Comparison of ENCODE assay signal across 30 cellular contexts in the genomic region with DNA sequence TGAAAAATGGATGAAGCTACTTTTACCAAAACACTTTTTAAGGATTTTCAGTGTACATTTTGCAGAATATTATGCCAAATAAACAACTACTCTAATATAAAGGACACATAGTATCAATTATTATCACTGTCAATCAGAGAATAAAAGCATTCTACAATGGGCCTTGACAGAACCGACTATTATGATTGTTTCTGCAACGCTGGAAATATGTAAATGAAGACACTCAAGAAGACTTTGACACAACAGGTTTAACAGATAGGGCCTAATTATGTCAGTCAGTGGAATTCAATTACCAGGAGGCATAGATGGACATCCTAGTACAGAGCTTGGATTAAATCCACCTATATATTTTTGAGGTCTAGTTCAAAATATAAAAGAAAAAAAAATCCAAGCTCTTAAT. TPM values are rescaled to one million over a fixed set of nuclear protein-coding genes. Genes with fewer than 3 reads are reported as not detected.
"Had no signal": no experiment of that assay in that cellular context is flagged by ENCODE, and none has a peak within 500 bp of the region (broad histone marks: within the 10 kb centered on the region; RNA-seq: fewer than 3 reads in every experiment).

No MANE protein-coding gene starts in this region.

- H3K4me1 Mint-ChIP-seq: naive thymus-derived CD8-positive, alpha-beta T cell; stimulated activated effector memory CD8-positive, alpha-beta T cell treated with anti-CD3 and anti-CD28 coated beads, Interleukin-12 subunit alpha, Interleukin-12 subunit beta, amount 100 ng/mL, for 72 hours; stimulated activated naive B cell treated with anti-CD40 and anti-IgM and Interleukin-4, amounts not matched to agents 10 μg/mL and 1 μg/mL and 100 μg/mL, for 72 hours had no signal

- FAIRE-seq: urothelium cell line had no signal

- H3K36me3 Mint-ChIP-seq: naive thymus-derived CD8-positive, alpha-beta T cell; natural killer cell treated with Interleukin-12 subunit alpha and Interleukin-12 subunit beta and Interleukin-15 and Interleukin-18, amount 100 ng/mL, for 72 hours; stimulated activated effector memory CD8-positive, alpha-beta T cell treated with anti-CD3 and anti-CD28 coated beads, Interleukin-12 subunit alpha, Interleukin-12 subunit beta, amount 100 ng/mL, for 72 hours; stimulated activated naive B cell treated with anti-CD40 and anti-IgM and Interleukin-4, amounts not matched to agents 10 μg/mL and 1 μg/mL and 100 μg/mL, for 72 hours had no signal

- H3K9me3 Mint-ChIP-seq: natural killer cell treated with Interleukin-12 subunit alpha and Interleukin-12 subunit beta and Interleukin-15 and Interleukin-18, amount 100 ng/mL, for 72 hours; nephron progenitor cell; stimulated activated naive B cell treated with anti-CD40 and anti-IgM and Interleukin-4, amounts not matched to agents 10 μg/mL and 1 μg/mL and 100 μg/mL, for 72 hours; stimulated activated naive CD8-positive, alpha-beta T cell treated with anti-CD3 and anti-CD28 coated beads, Interleukin-15, Interleukin-2, amounts not matched to agents 100 ng/mL and 50 ng/mL, for 24 hours had no signal

- H3K9ac ChIP-seq: neural progenitor cell, parathyroid adenoma had no signal

- H3K4me3 ChIP-seq: neural progenitor cell, ovary, psoas muscle, right lobe of liver, sigmoid colon, stomach, thoracic aorta, thyroid gland, tibial nerve, upper lobe of left lung, vagina had no signal

- H3K27me3 Mint-ChIP-seq: naive thymus-derived CD8-positive, alpha-beta T cell; natural killer cell treated with Interleukin-12 subunit alpha and Interleukin-12 subunit beta and Interleukin-15 and Interleukin-18, amount 100 ng/mL, for 72 hours; progenitor cell of endocrine pancreas; stimulated activated naive B cell treated with anti-CD40 and anti-IgM and Interleukin-4, amounts not matched to agents 10 μg/mL and 1 μg/mL and 100 μg/mL, for 72 hours; stimulated activated naive CD8-positive, alpha-beta T cell treated with anti-CD3 and anti-CD28 coated beads, Interleukin-15, Interleukin-2, amounts not matched to agents 100 ng/mL and 50 ng/mL, for 24 hours had no signal

- H3K4me2 ChIP-seq: neural progenitor cell had no signal

- H2AFZ ChIP-seq: neural progenitor cell, parathyroid adenoma had no signal

- H3K27ac ChIP-seq: neural progenitor cell, ovary, parathyroid adenoma, psoas muscle, right lobe of liver, sigmoid colon, stomach, thoracic aorta, thyroid gland, tibial nerve, upper lobe of left lung, vagina had no signal

- DNase-seq: naive thymus-derived CD8-positive, alpha-beta T cell; nephron progenitor cell; occipital lobe; ovary; posterior cingulate gyrus; psoas muscle; right cardiac atrium; right lobe of liver; sigmoid colon; small intestine; stimulated activated CD4-positive, alpha-beta T cell treated with anti-CD3 and anti-CD28 coated beads, Interleukin-15, amount 100 ng/mL, for 24 hours; stimulated activated CD4-positive, alpha-beta T cell treated with anti-CD3 and anti-CD28 coated beads, Interleukin-2, amount 100 ng/mL, for 24 hours; stimulated activated CD4-positive, alpha-beta T cell treated with anti-CD3 and anti-CD28 coated beads, Interleukin-2, amount 100 ng/mL, for 48 hours; stimulated activated CD4-positive, alpha-beta T cell treated with anti-CD3 and anti-CD28 coated beads, Interleukin-4, amount 100 ng/mL, for 24 hours; stimulated activated naive B cell treated with anti-CD40 and anti-IgM and Interleukin-4, amounts not matched to agents 10 μg/mL and 1 μg/mL and 100 μg/mL, for 72 hours; stimulated activated naive CD4-positive, alpha-beta T cell treated with Interleukin-2 at 50 U/mL for 16 hours; stomach; thyroid gland; trophoblast cell; upper lobe of left lung had no signal

- ATAC-seq: naive thymus-derived CD8-positive, alpha-beta T cell; natural killer cell treated with Interleukin-12 subunit alpha and Interleukin-12 subunit beta and Interleukin-15 and Interleukin-18, amount 100 ng/mL, for 72 hours; psoas muscle; right cardiac atrium; right lobe of liver; stimulated activated effector memory CD8-positive, alpha-beta T cell treated with anti-CD3 and anti-CD28 coated beads, Interleukin-12 subunit alpha, Interleukin-12 subunit beta, amount 100 ng/mL, for 72 hours; stimulated activated naive B cell treated with anti-CD40 and anti-IgM and Interleukin-4, amounts not matched to agents 10 μg/mL and 1 μg/mL and 100 μg/mL, for 72 hours had no signal

- H3K4me3 Mint-ChIP-seq: naive thymus-derived CD8-positive, alpha-beta T cell; natural killer cell treated with Interleukin-12 subunit alpha and Interleukin-12 subunit beta and Interleukin-15 and Interleukin-18, amount 100 ng/mL, for 72 hours; nephron progenitor cell; neural progenitor cell; stimulated activated effector memory CD8-positive, alpha-beta T cell treated with anti-CD3 and anti-CD28 coated beads, Interleukin-12 subunit alpha, Interleukin-12 subunit beta, amount 100 ng/mL, for 72 hours; stimulated activated naive B cell treated with anti-CD40 and anti-IgM and Interleukin-4, amounts not matched to agents 10 μg/mL and 1 μg/mL and 100 μg/mL, for 72 hours; stimulated activated naive CD8-positive, alpha-beta T cell treated with anti-CD3 and anti-CD28 coated beads, Interleukin-15, Interleukin-2, amounts not matched to agents 100 ng/mL and 50 ng/mL, for 24 hours had no signal

- H3K27me3 ChIP-seq: neural progenitor cell, ovary, right lobe of liver, sigmoid colon, stomach, thyroid gland, tibial nerve, upper lobe of left lung, vagina had no signal

- H3K79me2 ChIP-seq: parathyroid adenoma had no signal

- H3K4me1 ChIP-seq: parathyroid adenoma, psoas muscle, right lobe of liver, sigmoid colon, stomach, thyroid gland, tibial nerve, upper lobe of left lung, vagina had no signal

- H3K9me3 ChIP-seq: ovary, psoas muscle, right lobe of liver, sigmoid colon, stomach, thoracic aorta, thyroid gland, tibial nerve, upper lobe of left lung, vagina had no signal

- H3K27ac Mint-ChIP-seq: naive thymus-derived CD8-positive, alpha-beta T cell; natural killer cell treated with Interleukin-12 subunit alpha and Interleukin-12 subunit beta and Interleukin-15 and Interleukin-18, amount 100 ng/mL, for 72 hours; nephron progenitor cell; neural progenitor cell; progenitor cell of endocrine pancreas; stimulated activated effector memory CD8-positive, alpha-beta T cell treated with anti-CD3 and anti-CD28 coated beads, Interleukin-12 subunit alpha, Interleukin-12 subunit beta, amount 100 ng/mL, for 72 hours; stimulated activated naive B cell treated with anti-CD40 and anti-IgM and Interleukin-4, amounts not matched to agents 10 μg/mL and 1 μg/mL and 100 μg/mL, for 72 hours; stimulated activated naive CD8-positive, alpha-beta T cell treated with anti-CD3 and anti-CD28 coated beads, Interleukin-15, Interleukin-2, amounts not matched to agents 100 ng/mL and 50 ng/mL, for 24 hours had no signal

- H3K36me3 ChIP-seq: neural progenitor cell, ovary, right lobe of liver, sigmoid colon, stomach, thoracic aorta, thyroid gland, tibial nerve, upper lobe of left lung, vagina had no signal

RNA-seq across cellular contexts. Expression of gene SOX5, which starts 58.7 kb away (rescaled TPM):
- total RNA-seq: naive thymus-derived CD8-positive, alpha-beta T cell had no signal
- polyA plus RNA-seq: naive thymus-derived CD8-positive, alpha-beta T cell had no signal
